13 cellular contexts compared by ENCODE assay signal in genomic region chr10:63539994-63540393, GRCh38. TPM values are rescaled to one million over a fixed set of nuclear protein-coding genes. Genes with fewer than 3 reads are reported as not detected.
A peak's percentile ranks its signal among the peaks of the same experiment; 100 is the strongest.
ATAC-seq, FAIRE-seq and TF ChIP-seq lines count a peak whose summit lies in the region.
"Had no signal": no experiment of that assay in that cellular context is flagged by ENCODE, and none has a peak within 500 bp of the region (broad histone marks: within the 10 kb centered on the region; RNA-seq: fewer than 3 reads in every experiment).

No MANE protein-coding gene starts in this region.

- H3F3A ChIP-seq in Loucy (ENCODE audit: low read depth) = no peaks in the 10 kb centered on the region

- H3K4me3 Mint-ChIP-seq in brain (no peak overlapping the region), nephron (no peak overlapping the region)
- H3K4me3 Mint-ChIP-seq: B cell, CD14-positive monocyte, H9 had no signal

- H3K9me3 ChIP-seq in Loucy (ENCODE audit: insufficient read depth, low read depth, low read length) = no peaks in the 10 kb centered on the region
- H3K9me3 ChIP-seq: Peyer's patch, SJCRH30 had no signal

- H3K4me1 Mint-ChIP-seq in brain (peaks cover 36% of the 10 kb centered on the region), nephron (peaks cover 42% of the 10 kb centered on the region)

- H4K20me1 ChIP-seq in Loucy (ENCODE audit: insufficient read depth, low read length, poor library complexity, severe bottlenecking) = peaks cover 4% of the 10 kb centered on the region

- peaks cover 20% of the 10 kb centered on the region; the same call in 1 of the 2 replicates for H3K79me2 ChIP-seq in Loucy (ENCODE audit: insufficient read depth, low read length)

- H3K9me3 Mint-ChIP-seq in brain (no peaks in the 10 kb centered on the region), nephron (no peaks in the 10 kb centered on the region)
- H3K9me3 Mint-ChIP-seq: CD14-positive monocyte, H9 had no signal

- no peaks in the 10 kb centered on the region for H3K9me2 ChIP-seq in Loucy (replicated peaks; ENCODE audit: low read depth, low read length)

- peak overlapping the region; percentile 2 for H3K4me2 ChIP-seq in Loucy (ENCODE audit: low read depth, low read length, poor library complexity, severe bottlenecking)

- ATAC-seq in GM18498 (IDR thresholded peaks at IDR 0.05; ENCODE audit: unreplicated experiment) = no peak
- no peak for ATAC-seq in HG03097 (IDR thresholded peaks at IDR 0.05; ENCODE audit: low FRiP score, unreplicated experiment)
- ATAC-seq in GM19455 (IDR thresholded peaks at IDR 0.05; ENCODE audit: unreplicated experiment) = no peak

- H3K4me3 ChIP-seq in Loucy (ENCODE audit: low read length, poor library complexity, severe bottlenecking) = no peak overlapping the region
- H3K4me3 ChIP-seq: Peyer's patch, SJCRH30 had no signal

- no peaks in the 10 kb centered on the region for H3K27me3 ChIP-seq in Loucy (ENCODE audit: insufficient read depth, low read length, poor library complexity, severe bottlenecking)
- H3K27me3 ChIP-seq: Peyer's patch, SJCRH30 had no signal

- H3K27me3 Mint-ChIP-seq in brain = no peaks in the 10 kb centered on the region
- no peaks in the 10 kb centered on the region for H3K27me3 Mint-ChIP-seq in nephron (ENCODE audit: low read depth)
- H3K27me3 Mint-ChIP-seq: B cell had no signal

- H3K27ac Mint-ChIP-seq in brain = peak overlapping the region in 4 of 5 experiments; percentile 36 to 80 (median 64)
- peak overlapping the region; percentile 38 to 79 (median 49) for H3K27ac Mint-ChIP-seq in nephron
- H3K27ac Mint-ChIP-seq: B cell, H9 had no signal

- peaks cover 22% of the 10 kb centered on the region for H3K4me1 ChIP-seq in Loucy (ENCODE audit: insufficient read depth, low read length, poor library complexity, severe bottlenecking)
- H3K4me1 ChIP-seq: SJCRH30 had no signal

- FAIRE-seq in A204.1 (lab: Jason Lieb, UNC) = peak; percentile 39
- FAIRE-seq: D721Med had no signal

- H2AFZ ChIP-seq in Loucy (ENCODE audit: low read length) = no peak overlapping the region

- H3K36me3 Mint-ChIP-seq in brain (no peaks in the 10 kb centered on the region), nephron (ENCODE audit: low read depth) (no peaks in the 10 kb centered on the region)
- H3K36me3 Mint-ChIP-seq: CD14-positive monocyte had no signal

- TF ChIP-seq CTCF in Loucy (conservative IDR thresholded peaks at IDR 0.05; ENCODE audit: low read length) (no peak), brain (conservative IDR thresholded peaks at IDR 0.05) (no peak), nephron (IDR thresholded peaks at IDR 0.05; ENCODE audit: unreplicated experiment in 3 of 3) (no peak)

- H3K36me3 ChIP-seq in Loucy (ENCODE audit: insufficient read depth, low read length) = no peaks in the 10 kb centered on the region
- H3K36me3 ChIP-seq: Peyer's patch, SJCRH30 had no signal

- H3K9ac ChIP-seq in Loucy (ENCODE audit: low read depth, low read length, poor library complexity, severe bottlenecking) = no peak overlapping the region

RNA-seq across cellular contexts. Expression of gene REEP3, which starts 18.8 kb away (rescaled TPM):
- polyA plus RNA-seq in brain (ENCODE audit: insufficient read depth, low read depth, low replicate concordance) = 6.4 TPM
